1 cellular context compared by ENCODE assay signal in the genomic region with DNA sequence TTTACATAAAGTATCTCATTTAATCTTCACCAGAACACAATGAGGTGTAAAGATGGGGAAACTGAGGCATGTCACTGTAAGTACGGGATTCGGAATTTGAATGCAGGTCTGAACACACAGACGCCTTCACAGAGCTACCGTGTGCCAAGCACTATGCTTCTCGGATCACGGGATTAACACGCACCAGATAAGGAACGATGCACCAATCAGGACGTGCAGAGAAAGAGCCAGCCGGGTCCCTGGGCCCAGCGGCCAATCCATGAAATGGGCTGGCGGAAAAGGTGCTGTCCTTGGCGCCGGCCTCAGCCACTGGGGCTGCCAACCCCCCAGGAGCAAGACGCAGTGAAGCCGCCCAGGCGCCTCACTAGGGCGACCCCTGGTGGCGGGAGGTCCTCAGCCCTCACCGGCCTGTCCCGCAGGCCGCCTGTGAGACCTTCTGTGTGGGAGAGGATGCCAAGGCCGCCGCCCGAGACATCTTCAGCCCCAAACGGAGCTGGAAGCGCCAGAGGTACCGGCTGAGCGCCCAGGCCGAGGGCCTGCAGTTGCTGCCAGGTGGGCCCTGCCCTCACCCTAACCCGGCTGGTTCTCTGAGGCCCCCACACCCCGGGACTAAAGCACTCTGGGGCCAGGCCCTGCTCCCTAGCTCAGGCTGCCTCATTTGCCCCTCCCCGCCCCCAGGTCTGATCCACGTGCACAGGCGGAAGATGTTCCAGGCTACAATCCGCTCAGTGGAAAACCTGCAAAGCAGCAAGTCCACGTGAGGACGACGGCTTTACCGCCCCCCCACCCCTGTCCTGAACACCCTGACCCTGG.
TF ChIP-seq lines count a peak whose summit lies in the region.

No MANE protein-coding gene starts in this region.

TF ChIP-seq in HepG2, 621 proteins besides CTCF, POLR2A, EP300 and RAD21 (continued from another document and continues in another):
- TF ChIP-seq, protein P1, sequence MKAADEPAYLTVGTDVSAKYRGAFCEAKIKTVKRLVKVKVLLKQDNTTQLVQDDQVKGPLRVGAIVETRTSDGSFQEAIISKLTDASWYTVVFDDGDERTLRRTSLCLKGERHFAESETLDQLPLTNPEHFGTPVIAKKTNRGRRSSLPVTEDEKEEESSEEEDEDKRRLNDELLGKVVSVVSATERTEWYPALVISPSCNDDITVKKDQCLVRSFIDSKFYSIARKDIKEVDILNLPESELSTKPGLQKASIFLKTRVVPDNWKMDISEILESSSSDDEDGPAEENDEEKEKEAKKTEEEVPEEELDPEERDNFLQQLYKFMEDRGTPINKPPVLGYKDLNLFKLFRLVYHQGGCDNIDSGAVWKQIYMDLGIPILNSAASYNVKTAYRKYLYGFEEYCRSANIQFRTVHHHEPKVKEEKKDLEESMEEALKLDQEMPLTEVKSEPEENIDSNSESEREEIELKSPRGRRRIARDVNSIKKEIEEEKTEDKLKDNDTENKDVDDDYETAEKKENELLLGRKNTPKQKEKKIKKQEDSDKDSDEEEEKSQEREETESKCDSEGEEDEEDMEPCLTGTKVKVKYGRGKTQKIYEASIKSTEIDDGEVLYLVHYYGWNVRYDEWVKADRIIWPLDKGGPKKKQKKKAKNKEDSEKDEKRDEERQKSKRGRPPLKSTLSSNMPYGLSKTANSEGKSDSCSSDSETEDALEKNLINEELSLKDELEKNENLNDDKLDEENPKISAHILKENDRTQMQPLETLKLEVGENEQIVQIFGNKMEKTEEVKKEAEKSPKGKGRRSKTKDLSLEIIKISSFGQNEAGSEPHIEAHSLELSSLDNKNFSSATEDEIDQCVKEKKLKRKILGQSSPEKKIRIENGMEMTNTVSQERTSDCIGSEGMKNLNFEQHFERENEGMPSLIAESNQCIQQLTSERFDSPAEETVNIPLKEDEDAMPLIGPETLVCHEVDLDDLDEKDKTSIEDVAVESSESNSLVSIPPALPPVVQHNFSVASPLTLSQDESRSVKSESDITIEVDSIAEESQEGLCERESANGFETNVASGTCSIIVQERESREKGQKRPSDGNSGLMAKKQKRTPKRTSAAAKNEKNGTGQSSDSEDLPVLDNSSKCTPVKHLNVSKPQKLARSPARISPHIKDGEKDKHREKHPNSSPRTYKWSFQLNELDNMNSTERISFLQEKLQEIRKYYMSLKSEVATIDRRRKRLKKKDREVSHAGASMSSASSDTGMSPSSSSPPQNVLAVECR (CRISPR knock-in tag; IDR thresholded peaks at IDR 0.05; ENCODE audit: borderline replicate concordance): peak; percentile 51; the same call in 1 of the 2 replicates
- peak; percentile 23; the same call in 1 of the 2 replicates for TF ChIP-seq ZNF614 (CRISPR knock-in tag; IDR thresholded peaks at IDR 0.05; ENCODE audit: borderline replicate concordance)
- TF ChIP-seq ZNF350 (CRISPR knock-in tag; IDR thresholded peaks at IDR 0.05; ENCODE audit: borderline replicate concordance, low read depth): no peak
- TF ChIP-seq ZNF775 (CRISPR knock-in tag; IDR thresholded peaks at IDR 0.05; ENCODE audit: borderline replicate concordance): no peak
- no peak for TF ChIP-seq RFX3 (CRISPR knock-in tag; IDR thresholded peaks at IDR 0.05)
- TF ChIP-seq GFI1 (CRISPR knock-in tag; IDR thresholded peaks at IDR 0.05; ENCODE audit: borderline replicate concordance): peak; percentile 55; the same call in 1 of the 2 replicates
- TF ChIP-seq ZNF354B (CRISPR knock-in tag; IDR thresholded peaks at IDR 0.05): no peak
- no peak for TF ChIP-seq ZNF180 (CRISPR knock-in tag; IDR thresholded peaks at IDR 0.05; ENCODE audit: borderline replicate concordance, low read depth)
- no peak for TF ChIP-seq THYN1 (CRISPR knock-in tag; IDR thresholded peaks at IDR 0.05; ENCODE audit: borderline replicate concordance, low read depth)
- TF ChIP-seq, protein P2, sequence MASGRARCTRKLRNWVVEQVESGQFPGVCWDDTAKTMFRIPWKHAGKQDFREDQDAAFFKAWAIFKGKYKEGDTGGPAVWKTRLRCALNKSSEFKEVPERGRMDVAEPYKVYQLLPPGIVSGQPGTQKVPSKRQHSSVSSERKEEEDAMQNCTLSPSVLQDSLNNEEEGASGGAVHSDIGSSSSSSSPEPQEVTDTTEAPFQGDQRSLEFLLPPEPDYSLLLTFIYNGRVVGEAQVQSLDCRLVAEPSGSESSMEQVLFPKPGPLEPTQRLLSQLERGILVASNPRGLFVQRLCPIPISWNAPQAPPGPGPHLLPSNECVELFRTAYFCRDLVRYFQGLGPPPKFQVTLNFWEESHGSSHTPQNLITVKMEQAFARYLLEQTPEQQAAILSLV (CRISPR knock-in tag; IDR thresholded peaks at IDR 0.05; ENCODE audit: borderline replicate concordance): no peak
- TF ChIP-seq, protein P3, sequence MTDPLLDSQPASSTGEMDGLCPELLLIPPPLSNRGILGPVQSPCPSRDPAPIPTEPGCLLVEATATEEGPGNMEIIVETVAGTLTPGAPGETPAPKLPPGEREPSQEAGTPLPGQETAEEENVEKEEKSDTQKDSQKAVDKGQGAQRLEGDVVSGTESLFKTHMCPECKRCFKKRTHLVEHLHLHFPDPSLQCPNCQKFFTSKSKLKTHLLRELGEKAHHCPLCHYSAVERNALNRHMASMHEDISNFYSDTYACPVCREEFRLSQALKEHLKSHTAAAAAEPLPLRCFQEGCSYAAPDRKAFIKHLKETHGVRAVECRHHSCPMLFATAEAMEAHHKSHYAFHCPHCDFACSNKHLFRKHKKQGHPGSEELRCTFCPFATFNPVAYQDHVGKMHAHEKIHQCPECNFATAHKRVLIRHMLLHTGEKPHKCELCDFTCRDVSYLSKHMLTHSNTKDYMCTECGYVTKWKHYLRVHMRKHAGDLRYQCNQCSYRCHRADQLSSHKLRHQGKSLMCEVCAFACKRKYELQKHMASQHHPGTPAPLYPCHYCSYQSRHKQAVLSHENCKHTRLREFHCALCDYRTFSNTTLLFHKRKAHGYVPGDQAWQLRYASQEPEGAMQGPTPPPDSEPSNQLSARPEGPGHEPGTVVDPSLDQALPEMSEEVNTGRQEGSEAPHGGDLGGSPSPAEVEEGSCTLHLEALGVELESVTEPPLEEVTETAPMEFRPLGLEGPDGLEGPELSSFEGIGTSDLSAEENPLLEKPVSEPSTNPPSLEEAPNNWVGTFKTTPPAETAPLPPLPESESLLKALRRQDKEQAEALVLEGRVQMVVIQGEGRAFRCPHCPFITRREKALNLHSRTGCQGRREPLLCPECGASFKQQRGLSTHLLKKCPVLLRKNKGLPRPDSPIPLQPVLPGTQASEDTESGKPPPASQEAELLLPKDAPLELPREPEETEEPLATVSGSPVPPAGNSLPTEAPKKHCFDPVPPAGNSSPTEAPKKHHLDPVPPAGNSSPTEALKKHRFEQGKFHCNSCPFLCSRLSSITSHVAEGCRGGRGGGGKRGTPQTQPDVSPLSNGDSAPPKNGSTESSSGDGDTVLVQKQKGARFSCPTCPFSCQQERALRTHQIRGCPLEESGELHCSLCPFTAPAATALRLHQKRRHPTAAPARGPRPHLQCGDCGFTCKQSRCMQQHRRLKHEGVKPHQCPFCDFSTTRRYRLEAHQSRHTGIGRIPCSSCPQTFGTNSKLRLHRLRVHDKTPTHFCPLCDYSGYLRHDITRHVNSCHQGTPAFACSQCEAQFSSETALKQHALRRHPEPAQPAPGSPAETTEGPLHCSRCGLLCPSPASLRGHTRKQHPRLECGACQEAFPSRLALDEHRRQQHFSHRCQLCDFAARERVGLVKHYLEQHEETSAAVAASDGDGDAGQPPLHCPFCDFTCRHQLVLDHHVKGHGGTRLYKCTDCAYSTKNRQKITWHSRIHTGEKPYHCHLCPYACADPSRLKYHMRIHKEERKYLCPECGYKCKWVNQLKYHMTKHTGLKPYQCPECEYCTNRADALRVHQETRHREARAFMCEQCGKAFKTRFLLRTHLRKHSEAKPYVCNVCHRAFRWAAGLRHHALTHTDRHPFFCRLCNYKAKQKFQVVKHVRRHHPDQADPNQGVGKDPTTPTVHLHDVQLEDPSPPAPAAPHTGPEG (CRISPR knock-in tag; IDR thresholded peaks at IDR 0.05): no peak
- TF ChIP-seq SATB2 (CRISPR knock-in tag; IDR thresholded peaks at IDR 0.05): no peak
- no peak for TF ChIP-seq ZEB1 (IDR thresholded peaks at IDR 0.05; ENCODE audit: insufficient replicate concordance, low read depth)
- TF ChIP-seq, protein P4, sequence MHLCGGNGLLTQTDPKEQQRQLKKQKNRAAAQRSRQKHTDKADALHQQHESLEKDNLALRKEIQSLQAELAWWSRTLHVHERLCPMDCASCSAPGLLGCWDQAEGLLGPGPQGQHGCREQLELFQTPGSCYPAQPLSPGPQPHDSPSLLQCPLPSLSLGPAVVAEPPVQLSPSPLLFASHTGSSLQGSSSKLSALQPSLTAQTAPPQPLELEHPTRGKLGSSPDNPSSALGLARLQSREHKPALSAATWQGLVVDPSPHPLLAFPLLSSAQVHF (CRISPR knock-in tag; IDR thresholded peaks at IDR 0.05): no peak
- TF ChIP-seq, protein P5, sequence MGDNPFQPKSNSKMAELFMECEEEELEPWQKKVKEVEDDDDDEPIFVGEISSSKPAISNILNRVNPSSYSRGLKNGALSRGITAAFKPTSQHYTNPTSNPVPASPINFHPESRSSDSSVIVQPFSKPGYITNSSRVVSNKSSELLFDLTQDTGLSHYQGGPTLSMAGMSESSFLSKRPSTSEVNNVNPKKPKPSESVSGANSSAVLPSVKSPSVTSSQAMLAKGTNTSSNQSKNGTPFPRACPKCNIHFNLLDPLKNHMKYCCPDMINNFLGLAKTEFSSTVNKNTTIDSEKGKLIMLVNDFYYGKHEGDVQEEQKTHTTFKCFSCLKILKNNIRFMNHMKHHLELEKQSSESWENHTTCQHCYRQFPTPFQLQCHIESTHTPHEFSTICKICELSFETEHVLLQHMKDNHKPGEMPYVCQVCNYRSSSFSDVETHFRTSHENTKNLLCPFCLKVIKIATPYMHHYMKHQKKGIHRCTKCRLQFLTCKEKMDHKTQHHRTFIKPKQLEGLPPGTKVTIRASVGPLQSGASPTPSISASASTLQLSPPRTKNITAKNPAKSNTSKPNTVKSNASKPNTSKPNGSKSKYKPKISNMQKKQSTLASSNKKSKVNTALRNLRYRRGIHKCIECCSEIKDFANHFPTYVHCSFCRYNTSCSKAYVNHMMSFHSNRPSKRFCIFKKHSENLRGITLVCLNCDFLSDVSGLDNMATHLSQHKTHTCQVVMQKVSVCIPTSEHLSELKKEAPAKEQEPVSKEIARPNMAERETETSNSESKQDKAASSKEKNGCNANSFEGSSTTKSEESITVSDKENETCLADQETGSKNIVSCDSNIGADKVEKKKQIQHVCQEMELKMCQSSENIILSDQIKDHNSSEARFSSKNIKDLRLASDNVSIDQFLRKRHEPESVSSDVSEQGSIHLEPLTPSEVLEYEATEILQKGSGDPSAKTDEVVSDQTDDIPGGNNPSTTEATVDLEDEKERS (CRISPR knock-in tag; IDR thresholded peaks at IDR 0.05): peak; percentile 76; the same call in 1 of the 2 replicates
- TF ChIP-seq ZNF326 (CRISPR knock-in tag; IDR thresholded peaks at IDR 0.05; ENCODE audit: borderline replicate concordance): no peak
- peak; percentile 42; the same call in 1 of the 2 replicates for TF ChIP-seq NCOA2 (CRISPR knock-in tag; IDR thresholded peaks at IDR 0.05)
- TF ChIP-seq ZNF569 (CRISPR knock-in tag; IDR thresholded peaks at IDR 0.05; ENCODE audit: borderline replicate concordance): no peak
- TF ChIP-seq NFYC (CRISPR knock-in tag; IDR thresholded peaks at IDR 0.05): no peak
- TF ChIP-seq RARG (CRISPR knock-in tag; IDR thresholded peaks at IDR 0.05; ENCODE audit: low read depth): no peak
- no peak for TF ChIP-seq ATAD3A (CRISPR knock-in tag; IDR thresholded peaks at IDR 0.05)
- TF ChIP-seq, protein P6, sequence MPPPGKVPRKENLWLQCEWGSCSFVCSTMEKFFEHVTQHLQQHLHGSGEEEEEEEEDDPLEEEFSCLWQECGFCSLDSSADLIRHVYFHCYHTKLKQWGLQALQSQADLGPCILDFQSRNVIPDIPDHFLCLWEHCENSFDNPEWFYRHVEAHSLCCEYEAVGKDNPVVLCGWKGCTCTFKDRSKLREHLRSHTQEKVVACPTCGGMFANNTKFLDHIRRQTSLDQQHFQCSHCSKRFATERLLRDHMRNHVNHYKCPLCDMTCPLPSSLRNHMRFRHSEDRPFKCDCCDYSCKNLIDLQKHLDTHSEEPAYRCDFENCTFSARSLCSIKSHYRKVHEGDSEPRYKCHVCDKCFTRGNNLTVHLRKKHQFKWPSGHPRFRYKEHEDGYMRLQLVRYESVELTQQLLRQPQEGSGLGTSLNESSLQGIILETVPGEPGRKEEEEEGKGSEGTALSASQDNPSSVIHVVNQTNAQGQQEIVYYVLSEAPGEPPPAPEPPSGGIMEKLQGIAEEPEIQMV (CRISPR knock-in tag; IDR thresholded peaks at IDR 0.05; ENCODE audit: low read depth): 0 out of 2 replicates have a peak, but pooled peaks have one; percentile 32
- no peak for TF ChIP-seq AKAP8 (CRISPR knock-in tag; IDR thresholded peaks at IDR 0.05)
- no peak for TF ChIP-seq ZNF850 (CRISPR knock-in tag; conservative IDR thresholded peaks at IDR 0.05)
- peak; percentile 53; the same call in 1 of the 2 replicates for TF ChIP-seq ZNF788 (CRISPR knock-in tag; IDR thresholded peaks at IDR 0.05; ENCODE audit: borderline replicate concordance)
- no peak for TF ChIP-seq U2AF2 (IDR thresholded peaks at IDR 0.05; ENCODE audit: low read depth, low read length)
- TF ChIP-seq, protein P7, sequence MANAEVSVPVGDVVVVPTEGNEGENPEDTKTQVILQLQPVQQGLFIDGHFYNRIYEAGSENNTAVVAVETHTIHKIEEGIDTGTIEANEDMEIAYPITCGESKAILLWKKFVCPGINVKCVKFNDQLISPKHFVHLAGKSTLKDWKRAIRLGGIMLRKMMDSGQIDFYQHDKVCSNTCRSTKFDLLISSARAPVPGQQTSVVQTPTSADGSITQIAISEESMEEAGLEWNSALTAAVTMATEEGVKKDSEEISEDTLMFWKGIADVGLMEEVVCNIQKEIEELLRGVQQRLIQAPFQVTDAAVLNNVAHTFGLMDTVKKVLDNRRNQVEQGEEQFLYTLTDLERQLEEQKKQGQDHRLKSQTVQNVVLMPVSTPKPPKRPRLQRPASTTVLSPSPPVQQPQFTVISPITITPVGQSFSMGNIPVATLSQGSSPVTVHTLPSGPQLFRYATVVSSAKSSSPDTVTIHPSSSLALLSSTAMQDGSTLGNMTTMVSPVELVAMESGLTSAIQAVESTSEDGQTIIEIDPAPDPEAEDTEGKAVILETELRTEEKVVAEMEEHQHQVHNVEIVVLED (CRISPR knock-in tag; IDR thresholded peaks at IDR 0.05; ENCODE audit: borderline replicate concordance): no peak
- no peak for TF ChIP-seq ZFP62 (CRISPR knock-in tag; IDR thresholded peaks at IDR 0.05)
- TF ChIP-seq ZNF644 (CRISPR knock-in tag; IDR thresholded peaks at IDR 0.05; ENCODE audit: low read depth): 0 out of 2 replicates have a peak, but pooled peaks have one; percentile 24
- TF ChIP-seq ZMYM4 (CRISPR knock-in tag; IDR thresholded peaks at IDR 0.05): peak; percentile 95
- TF ChIP-seq ZNF83 (CRISPR knock-in tag; IDR thresholded peaks at IDR 0.05; ENCODE audit: borderline replicate concordance): no peak
